ENCODE assay signal across 1 cellular context in the genomic region with DNA sequence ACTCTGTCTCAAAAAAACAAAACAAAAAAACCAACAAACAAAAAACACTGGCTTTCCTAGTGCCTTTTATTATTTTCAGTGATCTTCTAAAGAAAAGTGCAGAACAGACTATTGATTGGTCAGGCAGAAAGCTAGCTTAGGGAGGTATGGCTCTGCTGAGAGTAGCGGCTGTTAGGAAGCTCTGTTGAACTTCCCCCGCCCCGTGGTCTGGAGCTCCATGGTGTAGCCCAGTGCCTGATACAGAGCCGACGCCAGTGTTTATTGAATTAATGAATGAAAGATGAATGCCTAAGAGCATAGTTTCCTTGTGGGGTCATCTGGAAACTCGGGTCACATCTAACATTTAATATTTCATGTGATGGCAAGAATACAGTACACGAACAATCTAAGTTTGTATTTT.
TF ChIP-seq lines count a peak whose summit lies in the region.

No MANE protein-coding gene starts in this region.

TF ChIP-seq in HepG2, 621 proteins besides CTCF, POLR2A, EP300 and RAD21 (continued from another document):
- no peak for TF ChIP-seq DNMT1 (CRISPR knock-in tag; IDR thresholded peaks at IDR 0.05)
- TF ChIP-seq ZNF780A (CRISPR knock-in tag; IDR thresholded peaks at IDR 0.05), result no peak
- TF ChIP-seq CEBPB (IDR thresholded peaks at IDR 0.05; ENCODE audit: borderline replicate concordance, low read depth, low read length), result no peak
- TF ChIP-seq ZNF749 (CRISPR knock-in tag; IDR thresholded peaks at IDR 0.05; ENCODE audit: borderline replicate concordance), result no peak
- TF ChIP-seq MED13 (CRISPR knock-in tag; IDR thresholded peaks at IDR 0.05), result no peak
- TF ChIP-seq, protein P1, sequence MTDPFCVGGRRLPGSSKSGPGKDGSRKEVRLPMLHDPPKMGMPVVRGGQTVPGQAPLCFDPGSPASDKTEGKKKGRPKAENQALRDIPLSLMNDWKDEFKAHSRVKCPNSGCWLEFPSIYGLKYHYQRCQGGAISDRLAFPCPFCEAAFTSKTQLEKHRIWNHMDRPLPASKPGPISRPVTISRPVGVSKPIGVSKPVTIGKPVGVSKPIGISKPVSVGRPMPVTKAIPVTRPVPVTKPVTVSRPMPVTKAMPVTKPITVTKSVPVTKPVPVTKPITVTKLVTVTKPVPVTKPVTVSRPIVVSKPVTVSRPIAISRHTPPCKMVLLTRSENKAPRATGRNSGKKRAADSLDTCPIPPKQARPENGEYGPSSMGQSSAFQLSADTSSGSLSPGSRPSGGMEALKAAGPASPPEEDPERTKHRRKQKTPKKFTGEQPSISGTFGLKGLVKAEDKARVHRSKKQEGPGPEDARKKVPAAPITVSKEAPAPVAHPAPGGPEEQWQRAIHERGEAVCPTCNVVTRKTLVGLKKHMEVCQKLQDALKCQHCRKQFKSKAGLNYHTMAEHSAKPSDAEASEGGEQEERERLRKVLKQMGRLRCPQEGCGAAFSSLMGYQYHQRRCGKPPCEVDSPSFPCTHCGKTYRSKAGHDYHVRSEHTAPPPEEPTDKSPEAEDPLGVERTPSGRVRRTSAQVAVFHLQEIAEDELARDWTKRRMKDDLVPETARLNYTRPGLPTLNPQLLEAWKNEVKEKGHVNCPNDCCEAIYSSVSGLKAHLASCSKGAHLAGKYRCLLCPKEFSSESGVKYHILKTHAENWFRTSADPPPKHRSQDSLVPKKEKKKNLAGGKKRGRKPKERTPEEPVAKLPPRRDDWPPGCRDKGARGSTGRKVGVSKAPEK (CRISPR knock-in tag; IDR thresholded peaks at IDR 0.05; ENCODE audit: borderline replicate concordance), result no peak
- no peak for TF ChIP-seq NR1H2 (CRISPR knock-in tag; IDR thresholded peaks at IDR 0.05; ENCODE audit: borderline replicate concordance, low read depth)
- no peak for TF ChIP-seq ZNF138 (CRISPR knock-in tag; IDR thresholded peaks at IDR 0.05; ENCODE audit: low read depth)
- TF ChIP-seq TGIF2 (CRISPR knock-in tag; IDR thresholded peaks at IDR 0.05), result no peak
- no peak for TF ChIP-seq ZNF709 (CRISPR knock-in tag; IDR thresholded peaks at IDR 0.05)
